11 cellular contexts compared by ENCODE assay signal in genomic region chr2:234960091-234961088, GRCh38. TPM values are rescaled to one million over a fixed set of nuclear protein-coding genes. Genes with fewer than 3 reads are reported as not detected.
DNase-seq lines count a peak whose midpoint lies in the region; ATAC-seq and TF ChIP-seq lines count a peak whose summit lies in the region.
"Had no signal": no experiment of that assay in that cellular context is flagged by ENCODE, and none has a peak within 500 bp of the region (broad histone marks: within the 10 kb centered on the region; RNA-seq: fewer than 3 reads in every experiment).

No MANE protein-coding gene starts in this region.

- H3K4me3 ChIP-seq in A673 (ENCODE audit: low read depth, low read length, poor library complexity, severe bottlenecking) = no peak overlapping the region
- H3K4me3 ChIP-seq in OCI-LY7 (ENCODE audit: low read depth, low read length, poor library complexity, severe bottlenecking) = no peak overlapping the region
- H3K4me3 ChIP-seq: BLaER1, prostate gland had no signal

- in situ Hi-C loops in KBM-7 (cut with MboI; ENCODE audit: low pct_unique_long_range_greater_than_20kb, low sequenced_read_pairs) = no loop called here

- POLR2A ChIA-PET in A673 (lab: Charles Lee; ENCODE audit: low non-redundant PET) = interaction anchor here (0.7 kb wide), 1 partner anchor 884 kb away, joined by 3 read pairs; no protein-coding TSS in a partner anchor
- POLR2A ChIA-PET in OCI-LY7 (lab: Charles Lee) = interaction anchor here (0.5 to 0.7 kb wide), 2 partner anchors 12 to 131 kb away, joined by 3 to 5 read pairs; no protein-coding TSS in a partner anchor

- CTCF ChIA-PET in A673 (lab: Charles Lee) (no interaction called here), OCI-LY7 (lab: Charles Lee; ENCODE audit: unreplicated experiment) (no interaction called here)

- H3K36me3 ChIP-seq in A673 (ENCODE audit: insufficient read depth, low read length, poor library complexity, severe bottlenecking) (no peaks in the 10 kb centered on the region), OCI-LY7 (ENCODE audit: insufficient read depth, low read length) (no peaks in the 10 kb centered on the region)
- H3K36me3 ChIP-seq: BLaER1, prostate gland had no signal

- DNase-seq in A673 (ENCODE audit: low spot score) (no peak), KBM-7 (peak; percentile 78), lung microvascular endothelial cell (ENCODE audit: low read depth in 2 of 2) (peak; percentile 81 to 92), OCI-LY7 (ENCODE audit: low spot score) (no peak)
- DNase-seq: activated T-cell treated with anti-CD3 and anti-CD28 coated beads, Interleukin-2, amount 50 U/mL, for 72 hours had no signal

- no peak for ATAC-seq in HG02981 (IDR thresholded peaks at IDR 0.05; ENCODE audit: unreplicated experiment)
- no peak for ATAC-seq in HG03175 (IDR thresholded peaks at IDR 0.05; ENCODE audit: unreplicated experiment)
- no peak for ATAC-seq in GM18907 (IDR thresholded peaks at IDR 0.05; ENCODE audit: unreplicated experiment)
- ATAC-seq: activated T-cell treated with anti-CD3 and anti-CD28 coated beads, Interleukin-2, amount 50 U/mL, for 72 hours had no signal

- TF ChIP-seq CTCF in A673 (conservative IDR thresholded peaks at IDR 0.05; ENCODE audit: low read depth, low read length) (no peak), OCI-LY7 (conservative IDR thresholded peaks at IDR 0.05; ENCODE audit: low read length) (no peak)

- BruUV-seq in A673 (replicated peaks; lab: Mats Ljungman, UMichigan) (no TSS peak), OCI-LY7 (replicated peaks; lab: Mats Ljungman, UMichigan) (no TSS peak)

- H3K4me2 ChIP-seq in OCI-LY7 (ENCODE audit: low read length) = no peak overlapping the region
- H3K4me2 ChIP-seq: BLaER1 had no signal

- H3K27ac ChIP-seq in A673 (ENCODE audit: low read depth, low read length, poor library complexity, severe bottlenecking) (peak overlapping the region; percentile 33), cingulate gyrus (ENCODE audit: low read depth, low read length) (peak overlapping the region; percentile 83), OCI-LY7 (ENCODE audit: low read depth, low read length, poor library complexity, severe bottlenecking) (no peak overlapping the region)
- H3K27ac ChIP-seq: BLaER1, prostate gland had no signal

- H2AFZ ChIP-seq in OCI-LY7 (ENCODE audit: low read length) = no peak overlapping the region

- H3K9me3 ChIP-seq in A673 (ENCODE audit: low read depth, low read length, poor library complexity, severe bottlenecking) (no peaks in the 10 kb centered on the region), OCI-LY7 (ENCODE audit: low read length) (no peaks in the 10 kb centered on the region)
- H3K9me3 ChIP-seq: BLaER1, prostate gland had no signal

- intact Hi-C loops in A673 (cut with micrococcal nuclease; ENCODE audit: unreplicated experiment) (no loop called here), OCI-LY7 (cut with micrococcal nuclease; ENCODE audit: unreplicated experiment) (no loop called here)

- H3K79me2 ChIP-seq in OCI-LY7 (ENCODE audit: insufficient read depth, low read depth, low read length) = no peaks in the 10 kb centered on the region

- H3K9me2 ChIP-seq in OCI-LY7 (ENCODE audit: insufficient read depth, low read length) = no peaks in the 10 kb centered on the region

- H3K4me1 ChIP-seq in A673 (ENCODE audit: insufficient read depth, low read length, poor library complexity, severe bottlenecking) (peaks cover 24% of the 10 kb centered on the region), OCI-LY7 (ENCODE audit: insufficient read depth, low read length, poor library complexity, severe bottlenecking) (no peaks in the 10 kb centered on the region)
- H3K4me1 ChIP-seq: BLaER1 had no signal

- H4K20me1 ChIP-seq in OCI-LY7 (ENCODE audit: insufficient read depth, low read length) = no peaks in the 10 kb centered on the region
- H4K20me1 ChIP-seq: BLaER1 had no signal

- no peaks in the 10 kb centered on the region for H3K27me3 ChIP-seq in A673 (replicated peaks; ENCODE audit: insufficient read depth, low read depth, low read length, poor library complexity)

RNA-seq across cellular contexts. Expression of gene SH3BP4, which starts 8.6 kb away (rescaled TPM):
- total RNA-seq in A673 (2021) (19.5 and 19.9 TPM in 2 replicates), lung microvascular endothelial cell (18.1 and 20.2 TPM in 2 replicates), OCI-LY7 (2022) (0.06 TPM in 1 of 2 replicates, not detected in the other)
- not detected in 2 replicates for total RNA-seq in OCI-LY7 (2014; rRNA removed; shearing (Covaris generic))

Comparison
In these comparisons a context has a peak if more than half of its experiments do, and no peak if none do; other contexts are left out.
1. DNase-seq: peak in KBM-7 (single experiment) and lung microvascular endothelial cell (2 of 2); none in A673 (single experiment) and OCI-LY7 (single experiment).
2. RNA of gene SH3BP4, which starts 8.6 kb away (total RNA-seq): 18.1 to 20.2 TPM in lung microvascular endothelial cell and 19.5 to 19.9 TPM in A673; 0.06 TPM in OCI-LY7; every median in the first group is over 10 times any median in the second.